ENCODE assay signal across 15 cellular contexts in the genomic region with DNA sequence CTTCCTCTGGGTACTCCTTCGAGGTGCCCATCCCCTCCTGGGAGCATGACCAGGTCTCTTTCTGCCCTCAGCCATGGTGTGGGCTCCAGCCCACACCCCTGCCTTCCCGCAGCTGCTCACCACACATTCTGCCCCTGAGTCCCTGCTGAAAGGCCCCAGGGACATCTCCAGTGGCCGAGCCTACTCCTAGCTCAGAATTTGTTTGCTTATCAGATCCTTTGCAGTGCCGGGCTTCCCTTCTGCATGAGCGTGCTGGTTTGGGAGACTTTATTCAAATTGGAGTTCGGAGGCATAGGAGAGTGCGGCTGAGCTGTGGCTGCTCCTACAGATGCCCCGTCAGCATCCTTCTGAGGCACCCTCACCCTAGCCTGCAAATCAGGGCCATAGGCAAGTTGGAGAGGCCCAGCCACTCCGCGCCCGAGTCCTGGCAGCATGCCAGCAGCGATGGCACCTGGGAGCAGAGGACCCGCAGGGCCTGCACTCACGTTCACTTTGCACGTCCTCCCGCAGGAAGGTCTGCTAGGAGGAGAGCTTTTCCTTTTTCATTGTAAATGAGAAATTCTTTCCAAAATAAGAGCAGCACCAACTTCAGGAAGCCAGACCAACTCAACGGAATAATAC.
"Had no signal": no experiment of that assay in that cellular context is flagged by ENCODE, and none has a peak within 500 bp of the region (broad histone marks: within the 10 kb centered on the region; RNA-seq: fewer than 3 reads in every experiment).

No MANE protein-coding gene starts in this region.

- H3K36me3 ChIP-seq: stomach, thoracic aorta had no signal

- H3K9me3 ChIP-seq: stomach, thoracic aorta had no signal

- H3K4me3 ChIP-seq: stomach, thoracic aorta had no signal

- FAIRE-seq: urothelium cell line had no signal

- ATAC-seq: activated CD4-positive, alpha-beta T cell treated with anti-CD3 and anti-CD28 coated beads for 36 hours; left ventricle myocardium superior had no signal

- H3K27ac ChIP-seq: stomach, thoracic aorta, VCaP had no signal

- DNase-seq: activated CD4-positive, alpha-beta memory T cell treated with anti-CD3 and anti-CD28 coated beads, Interleukin-2, amount 10 ng/mL, durations not matched to agents 7 days and 5 days; activated CD4-positive, alpha-beta T cell treated with anti-CD3 and anti-CD28 coated beads for 36 hours; activated gamma-delta T cell treated with Interleukin-2 at 50 U/mL for 16 hours; activated naive CD8-positive, alpha-beta T cell treated with anti-CD3 and anti-CD28 coated beads, Interleukin-2, amount 10 ng/mL, durations not matched to agents 7 days and 5 days; activated T-cell treated with anti-CD3 and anti-CD28 coated beads, Interleukin-2, amount 50 U/mL, for 48 hours; anterior cingulate cortex; cerebellar nuclear complex; dermis blood vessel endothelial cell; left ventricle myocardium superior; mesenchymal stem cell; stimulated activated CD4-positive, alpha-beta T cell treated with anti-CD3 and anti-CD28 coated beads, Interleukin-4, amount 100 ng/mL, for 24 hours; stomach had no signal
